ENCODE assay signal across 8 cellular contexts in the genomic region with DNA sequence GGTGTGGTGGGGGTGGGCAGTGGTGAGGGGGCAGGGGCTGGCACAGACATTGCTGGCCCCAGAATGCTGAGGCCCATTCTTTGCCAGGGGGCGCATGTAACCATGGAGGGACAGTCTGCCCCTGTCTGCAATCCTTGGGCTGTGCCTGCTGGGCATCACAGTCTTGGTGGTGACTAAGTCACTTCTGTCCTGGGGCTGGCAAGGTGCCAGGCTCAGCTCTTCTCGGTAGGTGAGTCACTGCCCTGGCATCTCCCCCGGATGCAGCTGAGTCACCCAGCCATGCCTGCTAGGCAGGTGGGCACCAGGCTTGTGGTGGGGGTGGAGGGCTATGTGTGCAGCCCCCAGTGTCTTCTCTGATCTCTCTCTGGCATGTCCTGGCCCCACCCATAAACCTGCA. TPM values are rescaled to one million over a fixed set of nuclear protein-coding genes. Genes with fewer than 3 reads are reported as not detected.
DNase-seq lines count a peak whose midpoint lies in the region; ATAC-seq, FAIRE-seq and TF ChIP-seq lines count a peak whose summit lies in the region.

No MANE protein-coding gene starts in this region.

- H3K4me2 ChIP-seq in A549 = peak overlapping the region; percentile 99

- TF ChIP-seq EP300 in A549 (IDR thresholded peaks at IDR 0.05) = peak; percentile 71 to 77; a peak in 3 of 5 replicates

- POLR2A ChIA-PET in A549 (lab: Yijun Ruan, JAX) (interaction anchor here (0.6 to 0.8 kb wide), 3 partner anchors 12 to 1375 kb away, joined by 3 read pairs; no protein-coding TSS in a partner anchor), GM10248 (lab: Yijun Ruan, JAX) (no interaction called here)

- WGBS in A549 (ENCODE audit: missing lambda C conversion rate) = 0% methylated on average over 2 of the region's 3 CpGs

- peak in 1 of 2 experiments; percentile 47; a peak in 1 of 5 replicates for TF ChIP-seq RAD21 in A549 (conservative IDR thresholded peaks at IDR 0.05 in 1 of 2, IDR thresholded peaks at IDR 0.05 in 1 of 2)

- H3K4me1 ChIP-seq in A549 = peaks cover 86% of the 10 kb centered on the region
- peaks cover 55% of the 10 kb centered on the region for H3K4me1 ChIP-seq in SJCRH30

- peak; percentile 14; the same call in 1 of the 3 replicates for TF ChIP-seq CTCF in A549 (IDR thresholded peaks at IDR 0.05)
- no peak for TF ChIP-seq CTCF in GM10248 (IDR thresholded peaks at IDR 0.05; ENCODE audit: control extremely low read depth, extremely low read depth, low read depth, missing control alignments)

- no peaks in the 10 kb centered on the region for H3K27me3 ChIP-seq in SJCRH30

- FAIRE-seq in A549 (lab: Jason Lieb, UNC) = peak; percentile 99

- DNase-seq in A549 (ENCODE audit: low read depth in 1 of 2, low spot score in 1 of 2) = peak; percentile 98 to 99
- peak; percentile 97 for DNase-seq in HT-29 (ENCODE audit: low spot score)
- peak; percentile 85 to 89 for DNase-seq in SJCRH30
- peak; percentile 89 for DNase-seq in activated gamma-delta T cell treated with anti-CD3 and anti-CD28 coated beads, Interleukin-2, amount 50 U/mL, for 16 hours (ENCODE audit: low read depth)
- peak; percentile 100 for DNase-seq in glomerular visceral epithelial cell (ENCODE audit: extremely low spot score)
- no peak for DNase-seq in GM10248 (ENCODE audit: extremely low spot score)

- ATAC-seq in A549 (peak; percentile 41 to 47), HG02973 (IDR thresholded peaks at IDR 0.05; ENCODE audit: unreplicated experiment) (no peak)

- H3K4me3 ChIP-seq in A549 (no peak overlapping the region), SJCRH30 (no peak overlapping the region), skin epidermis (no peak overlapping the region)

- peak overlapping the region; percentile 95 to 97 for H3K27ac ChIP-seq in A549
- H3K27ac ChIP-seq in SJCRH30 = peak overlapping the region; percentile 24; the same call in 1 of the 2 replicates
- peak overlapping the region in 17 of 21 experiments; percentile 14 to 99 (median 62) for H3K27ac ChIP-seq in skin epidermis

- no peak for TF ChIP-seq POLR2A in A549 (IDR thresholded peaks at IDR 0.05; ENCODE audit: low read length)

- H3K9me3 ChIP-seq in A549 (no peaks in the 10 kb centered on the region), SJCRH30 (replicated peaks) (no peaks in the 10 kb centered on the region)

- no peaks in the 10 kb centered on the region for H3K36me3 ChIP-seq in SJCRH30

- CTCF ChIA-PET in A549 (lab: Yijun Ruan, JAX) = interaction anchor here (1.0 to 50.4 kb wide), 5 partner anchors 4 to 218 kb away, joined by 3 to 2395 read pairs (median 1069); partner anchors contain the start of genes CDC6, GJD3, IGFBP4 and RARA
- CTCF ChIA-PET in GM10248 (lab: Yijun Ruan, JAX) = interaction anchor here (15.6 to 30.0 kb wide), 2 partner anchors 10 to 42 kb away, joined by 163 to 604 read pairs; partner anchors contain the start of genes GJD3 and RARA

TF ChIP-seq in A549, 52 proteins besides CTCF, POLR2A, EP300 and RAD21 (continues in another document):
- TF ChIP-seq TP53 (CRISPR knock-in tag; IDR thresholded peaks at IDR 0.05) = peak; percentile 20; the same call in 1 of the 2 replicates
- no peak for TF ChIP-seq ELK1 (IDR thresholded peaks at IDR 0.05; ENCODE audit: low read depth, low read length)
- TF ChIP-seq BHLHE40 (IDR thresholded peaks at IDR 0.05; ENCODE audit: low read depth, low read length) = no peak
- no peak for TF ChIP-seq REST (IDR thresholded peaks at IDR 0.05)
- no peak for TF ChIP-seq HEYL (CRISPR knock-in tag; IDR thresholded peaks at IDR 0.05)
- TF ChIP-seq HDAC2 (IDR thresholded peaks at IDR 0.05) = no peak
- TF ChIP-seq NFE2L2 (conservative IDR thresholded peaks at IDR 0.05; ENCODE audit: low read length) = peak; percentile 48; the same call in 1 of the 2 replicates
- peak; percentile 45 to 56; a peak in 1 of 4 replicates for TF ChIP-seq CEBPB (IDR thresholded peaks at IDR 0.05)
- TF ChIP-seq USF2 (IDR thresholded peaks at IDR 0.05) = no peak
- TF ChIP-seq, protein P1, sequence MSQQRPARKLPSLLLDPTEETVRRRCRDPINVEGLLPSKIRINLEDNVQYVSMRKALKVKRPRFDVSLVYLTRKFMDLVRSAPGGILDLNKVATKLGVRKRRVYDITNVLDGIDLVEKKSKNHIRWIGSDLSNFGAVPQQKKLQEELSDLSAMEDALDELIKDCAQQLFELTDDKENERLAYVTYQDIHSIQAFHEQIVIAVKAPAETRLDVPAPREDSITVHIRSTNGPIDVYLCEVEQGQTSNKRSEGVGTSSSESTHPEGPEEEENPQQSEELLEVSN (IDR thresholded peaks at IDR 0.05; ENCODE audit: borderline replicate concordance, low read depth) = no peak
- no peak for TF ChIP-seq RNF2 (IDR thresholded peaks at IDR 0.05; ENCODE audit: borderline replicate concordance, low read depth)
- no peak for TF ChIP-seq MYC (IDR thresholded peaks at IDR 0.05; ENCODE audit: borderline replicate concordance, low read length)
- TF ChIP-seq CBX2 (IDR thresholded peaks at IDR 0.05; ENCODE audit: borderline replicate concordance, low read depth) = no peak
- TF ChIP-seq MAZ (IDR thresholded peaks at IDR 0.05; ENCODE audit: borderline replicate concordance, low read depth, low read length) = no peak
- TF ChIP-seq RCOR1 (IDR thresholded peaks at IDR 0.05; ENCODE audit: low read depth, low read length) = no peak
- TF ChIP-seq EHMT2 (IDR thresholded peaks at IDR 0.05; ENCODE audit: low read depth) = no peak
- TF ChIP-seq KDM5A (IDR thresholded peaks at IDR 0.05) = no peak

RNA-seq across cellular contexts. Expression of gene RARA, which starts 5.6 kb away (rescaled TPM):
- 8.6 and 9.9 TPM in 2 replicates for polyA plus RNA-seq in A549 (2011; rRNA removed)
- polyA plus RNA-seq in A549 (2012; cell fraction: cytosol; rRNA removed) = 6.5 and 11.0 TPM in 2 replicates
- polyA plus RNA-seq in A549 (2012; cell fraction: nucleus; rRNA removed) = 17.6 and 21.1 TPM in 2 replicates
- polyA plus RNA-seq in A549 (2017; fragmentation: RNase III; extraction: RNeasy Plus Mini Kit Qiagen cat#74134 plus additional on column Dnase treatment) = 17.2 to 18.5 TPM (median 17.9 TPM) in 3 replicates
- polyA minus RNA-seq in A549 (2011; rRNA and poly(A)+ RNA removed) = 11.6 and 12.9 TPM in 2 replicates
- 40.0 and 44.5 TPM in 2 replicates for total RNA-seq in HT-29 (2014; rRNA removed; shearing (Covaris generic))
- total RNA-seq in SJCRH30 (2014; rRNA removed; shearing (Covaris generic)) = 42.3 and 43.2 TPM in 2 replicates

RNA-seq across cellular contexts. Expression of gene CDC6, which starts 26.9 kb away (rescaled TPM):
- polyA plus RNA-seq in A549 (2011; rRNA removed) (71.4 and 79.5 TPM in 2 replicates), A549 (2017; fragmentation: RNase III; extraction: RNeasy Plus Mini Kit Qiagen cat#74134 plus additional on column Dnase treatment) (66.6 to 67.5 TPM (median 67.0 TPM) in 3 replicates)
- 41.7 and 44.4 TPM in 2 replicates for polyA plus RNA-seq in A549 (2012; cell fraction: cytosol; rRNA removed)
- 29.8 and 45.7 TPM in 2 replicates for polyA plus RNA-seq in A549 (2012; cell fraction: nucleus; rRNA removed)
- polyA minus RNA-seq in A549 (2011; rRNA and poly(A)+ RNA removed) = 27.0 and 28.3 TPM in 2 replicates
- 36.2 and 39.8 TPM in 2 replicates for total RNA-seq in HT-29 (2014; rRNA removed; shearing (Covaris generic))
- 89.3 and 97.0 TPM in 2 replicates for total RNA-seq in SJCRH30 (2014; rRNA removed; shearing (Covaris generic))

RNA-seq across cellular contexts. Expression of gene GJD3, which starts 50.0 kb away (rescaled TPM):
- polyA plus RNA-seq in A549 (2011; rRNA removed) = 0.09 TPM in 1 of 2 replicates, not detected in the other
- polyA plus RNA-seq in A549 (2012; cell fraction: cytosol; rRNA removed) = 0.21 and 0.41 TPM in 2 replicates
- polyA plus RNA-seq in A549 (2012; cell fraction: nucleus; rRNA removed) = 0.36 and 0.82 TPM in 2 replicates
- polyA plus RNA-seq in A549 (2017; fragmentation: RNase III; extraction: RNeasy Plus Mini Kit Qiagen cat#74134 plus additional on column Dnase treatment) = 0.40 to 1.2 TPM (median 0.70 TPM) in 3 replicates
- not detected in 2 replicates for polyA minus RNA-seq in A549 (2011; rRNA and poly(A)+ RNA removed)
- not detected in 2 replicates for total RNA-seq in HT-29 (2014; rRNA removed; shearing (Covaris generic))
- total RNA-seq in SJCRH30 (2014; rRNA removed; shearing (Covaris generic)) = not detected in 2 replicates

Comparison
In these comparisons a context has a peak if more than half of its experiments do, and no peak if none do; other contexts are left out.
1. H3K27ac ChIP-seq: peak in every context shown above with its lines; median percentile 96 in A549; 62 in skin epidermis; 24 in SJCRH30.